ENCODE assay signal across 16 cellular contexts in genomic region chr5:52150501-52150900, GRCh38.
"Had no signal": no experiment of that assay in that cellular context is flagged by ENCODE, and none has a peak within 500 bp of the region (broad histone marks: within the 10 kb centered on the region; RNA-seq: fewer than 3 reads in every experiment).

No MANE protein-coding gene starts in this region.

- H3K27me3 ChIP-seq: neural progenitor cell, tibial nerve had no signal

- H3K27ac ChIP-seq: neural progenitor cell, tibial nerve, WERI-Rb-1 had no signal

- H3K4me3 ChIP-seq: neural progenitor cell, tibial nerve had no signal

- DNase-seq: activated CD4-positive, alpha-beta memory T cell treated with anti-CD3 and anti-CD28 coated beads for 36 hours; activated CD8-positive, alpha-beta memory T cell treated with anti-CD3 and anti-CD28 coated beads, Interleukin-2, amount 10 ng/mL, durations not matched to agents 7 days and 5 days; activated naive CD4-positive, alpha-beta T cell treated with anti-CD3 and anti-CD28 coated beads, Interleukin-2, amount 50 U/mL, for 16 hours; activated T-cell treated with anti-CD3 and anti-CD28 coated beads, Interleukin-2, amount 50 U/mL, for 1 hour; effector memory CD4-positive, alpha-beta T cell; foreskin melanocyte; head of caudate nucleus; left colon; stimulated activated CD4-positive, alpha-beta T cell treated with anti-CD3 and anti-CD28 coated beads, Interleukin-2, amount 100 ng/mL, for 24 hours; T-helper 17 cell; WERI-Rb-1 had no signal

- H3K36me3 ChIP-seq: neural progenitor cell, tibial nerve, WERI-Rb-1 had no signal

- ATAC-seq: activated CD8-positive, alpha-beta memory T cell treated with anti-CD3 and anti-CD28 coated beads, Interleukin-2, amount 10 ng/mL, durations not matched to agents 7 days and 5 days; left colon; stimulated activated memory B cell treated with anti-CD40 and anti-IgM and Interleukin-4, amounts not matched to agents 10 μg/mL and 1 μg/mL and 100 μg/mL, for 72 hours; T-helper 17 cell had no signal

- H3K4me1 ChIP-seq: tibial nerve had no signal

- H3K9me3 ChIP-seq: tibial nerve had no signal

- FAIRE-seq: astrocyte, bronchial epithelial cell had no signal
